ENCODE assay signal across 1 cellular context in genomic region chr4:1291091-1291490, GRCh38.
TF ChIP-seq lines count a peak whose summit lies in the region.

No MANE protein-coding gene starts in this region.

TF ChIP-seq in HepG2, 621 proteins besides CTCF, POLR2A, EP300 and RAD21:
- TF ChIP-seq ZNF205 (CRISPR knock-in tag; IDR thresholded peaks at IDR 0.05) (no peak), PHF8 (CRISPR knock-in tag; IDR thresholded peaks at IDR 0.05) (no peak), ZNF564 (CRISPR knock-in tag; IDR thresholded peaks at IDR 0.05) (no peak), CC2D1A (CRISPR knock-in tag; IDR thresholded peaks at IDR 0.05) (no peak), ZNF816 (CRISPR knock-in tag; IDR thresholded peaks at IDR 0.05; ENCODE audit: borderline replicate concordance) (no peak), HMGA1 (CRISPR knock-in tag; conservative IDR thresholded peaks at IDR 0.05) (no peak), PLSCR1 (CRISPR knock-in tag; IDR thresholded peaks at IDR 0.05; ENCODE audit: borderline replicate concordance) (no peak), RNF219 (CRISPR knock-in tag; IDR thresholded peaks at IDR 0.05) (no peak)
- TF ChIP-seq, protein P1, sequence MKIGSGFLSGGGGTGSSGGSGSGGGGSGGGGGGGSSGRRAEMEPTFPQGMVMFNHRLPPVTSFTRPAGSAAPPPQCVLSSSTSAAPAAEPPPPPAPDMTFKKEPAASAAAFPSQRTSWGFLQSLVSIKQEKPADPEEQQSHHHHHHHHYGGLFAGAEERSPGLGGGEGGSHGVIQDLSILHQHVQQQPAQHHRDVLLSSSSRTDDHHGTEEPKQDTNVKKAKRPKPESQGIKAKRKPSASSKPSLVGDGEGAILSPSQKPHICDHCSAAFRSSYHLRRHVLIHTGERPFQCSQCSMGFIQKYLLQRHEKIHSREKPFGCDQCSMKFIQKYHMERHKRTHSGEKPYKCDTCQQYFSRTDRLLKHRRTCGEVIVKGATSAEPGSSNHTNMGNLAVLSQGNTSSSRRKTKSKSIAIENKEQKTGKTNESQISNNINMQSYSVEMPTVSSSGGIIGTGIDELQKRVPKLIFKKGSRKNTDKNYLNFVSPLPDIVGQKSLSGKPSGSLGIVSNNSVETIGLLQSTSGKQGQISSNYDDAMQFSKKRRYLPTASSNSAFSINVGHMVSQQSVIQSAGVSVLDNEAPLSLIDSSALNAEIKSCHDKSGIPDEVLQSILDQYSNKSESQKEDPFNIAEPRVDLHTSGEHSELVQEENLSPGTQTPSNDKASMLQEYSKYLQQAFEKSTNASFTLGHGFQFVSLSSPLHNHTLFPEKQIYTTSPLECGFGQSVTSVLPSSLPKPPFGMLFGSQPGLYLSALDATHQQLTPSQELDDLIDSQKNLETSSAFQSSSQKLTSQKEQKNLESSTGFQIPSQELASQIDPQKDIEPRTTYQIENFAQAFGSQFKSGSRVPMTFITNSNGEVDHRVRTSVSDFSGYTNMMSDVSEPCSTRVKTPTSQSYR (CRISPR knock-in tag; IDR thresholded peaks at IDR 0.05; ENCODE audit: borderline replicate concordance) = no peak
- TF ChIP-seq, protein P2, sequence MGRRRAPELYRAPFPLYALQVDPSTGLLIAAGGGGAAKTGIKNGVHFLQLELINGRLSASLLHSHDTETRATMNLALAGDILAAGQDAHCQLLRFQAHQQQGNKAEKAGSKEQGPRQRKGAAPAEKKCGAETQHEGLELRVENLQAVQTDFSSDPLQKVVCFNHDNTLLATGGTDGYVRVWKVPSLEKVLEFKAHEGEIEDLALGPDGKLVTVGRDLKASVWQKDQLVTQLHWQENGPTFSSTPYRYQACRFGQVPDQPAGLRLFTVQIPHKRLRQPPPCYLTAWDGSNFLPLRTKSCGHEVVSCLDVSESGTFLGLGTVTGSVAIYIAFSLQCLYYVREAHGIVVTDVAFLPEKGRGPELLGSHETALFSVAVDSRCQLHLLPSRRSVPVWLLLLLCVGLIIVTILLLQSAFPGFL (CRISPR knock-in tag; IDR thresholded peaks at IDR 0.05) = no peak
